In the genomic region with DNA sequence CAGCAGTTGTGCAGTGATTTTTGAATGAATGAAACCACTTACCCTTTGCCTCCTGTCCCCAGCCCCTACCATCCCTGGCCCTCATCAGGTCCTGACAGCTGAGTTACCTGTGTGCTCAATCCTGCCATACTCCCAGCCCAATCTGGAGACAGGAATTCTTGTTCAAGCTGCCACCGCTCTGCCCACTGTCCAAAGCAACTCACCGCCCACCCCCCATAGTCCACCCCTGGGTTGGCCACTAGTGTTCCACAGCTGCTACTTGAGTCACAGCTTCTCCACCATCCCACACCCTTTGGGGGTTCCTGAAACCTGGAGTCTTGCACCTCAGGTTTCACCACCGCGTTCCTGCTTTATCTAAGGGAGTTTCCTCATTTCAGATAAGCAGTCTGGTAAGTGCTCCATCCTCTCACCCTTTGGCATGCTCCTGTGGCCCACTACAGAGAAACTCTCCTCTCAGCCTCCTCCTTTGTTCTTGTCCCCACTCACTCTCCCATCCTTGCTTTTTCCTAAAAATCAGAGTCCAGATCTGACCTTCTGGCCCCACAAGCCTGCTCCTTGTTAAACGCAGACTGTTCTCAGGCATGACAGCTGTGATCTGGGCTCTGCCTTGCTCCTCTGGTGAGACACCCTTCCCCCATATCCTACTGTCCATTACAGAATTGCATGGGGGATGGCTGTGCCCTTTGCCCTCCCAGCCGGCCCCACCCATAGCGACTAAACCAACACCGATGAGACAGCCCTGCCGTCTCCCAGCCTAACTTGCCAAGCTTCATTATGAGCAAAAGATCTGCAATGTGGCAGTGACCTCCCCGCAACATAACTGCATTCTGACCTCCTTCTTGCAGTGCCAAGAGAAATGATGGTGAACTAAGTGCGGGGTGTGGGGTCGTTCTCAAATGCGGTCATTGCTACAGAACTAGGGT, we compare ENCODE assay signal across 1 cellular context.
TF ChIP-seq lines count a peak whose summit lies in the region.

No MANE protein-coding gene starts in this region.

TF ChIP-seq in HepG2, 621 proteins besides CTCF, POLR2A, EP300 and RAD21 (continues in another document):
- TF ChIP-seq ZNF225 (CRISPR knock-in tag; IDR thresholded peaks at IDR 0.05): no peak
- TF ChIP-seq, protein P1, sequence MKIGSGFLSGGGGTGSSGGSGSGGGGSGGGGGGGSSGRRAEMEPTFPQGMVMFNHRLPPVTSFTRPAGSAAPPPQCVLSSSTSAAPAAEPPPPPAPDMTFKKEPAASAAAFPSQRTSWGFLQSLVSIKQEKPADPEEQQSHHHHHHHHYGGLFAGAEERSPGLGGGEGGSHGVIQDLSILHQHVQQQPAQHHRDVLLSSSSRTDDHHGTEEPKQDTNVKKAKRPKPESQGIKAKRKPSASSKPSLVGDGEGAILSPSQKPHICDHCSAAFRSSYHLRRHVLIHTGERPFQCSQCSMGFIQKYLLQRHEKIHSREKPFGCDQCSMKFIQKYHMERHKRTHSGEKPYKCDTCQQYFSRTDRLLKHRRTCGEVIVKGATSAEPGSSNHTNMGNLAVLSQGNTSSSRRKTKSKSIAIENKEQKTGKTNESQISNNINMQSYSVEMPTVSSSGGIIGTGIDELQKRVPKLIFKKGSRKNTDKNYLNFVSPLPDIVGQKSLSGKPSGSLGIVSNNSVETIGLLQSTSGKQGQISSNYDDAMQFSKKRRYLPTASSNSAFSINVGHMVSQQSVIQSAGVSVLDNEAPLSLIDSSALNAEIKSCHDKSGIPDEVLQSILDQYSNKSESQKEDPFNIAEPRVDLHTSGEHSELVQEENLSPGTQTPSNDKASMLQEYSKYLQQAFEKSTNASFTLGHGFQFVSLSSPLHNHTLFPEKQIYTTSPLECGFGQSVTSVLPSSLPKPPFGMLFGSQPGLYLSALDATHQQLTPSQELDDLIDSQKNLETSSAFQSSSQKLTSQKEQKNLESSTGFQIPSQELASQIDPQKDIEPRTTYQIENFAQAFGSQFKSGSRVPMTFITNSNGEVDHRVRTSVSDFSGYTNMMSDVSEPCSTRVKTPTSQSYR (CRISPR knock-in tag; IDR thresholded peaks at IDR 0.05; ENCODE audit: borderline replicate concordance): peak; percentile 92
- no peak for TF ChIP-seq FOXM1 (CRISPR knock-in tag; IDR thresholded peaks at IDR 0.05)
- TF ChIP-seq ZNF331 (CRISPR knock-in tag; IDR thresholded peaks at IDR 0.05): 0 out of 2 replicates have a peak, but pooled peaks have one; percentile 16
- TF ChIP-seq ZNF124 (CRISPR knock-in tag; IDR thresholded peaks at IDR 0.05): peak; percentile 23; the same call in 1 of the 2 replicates
- no peak for TF ChIP-seq ZNF724P (CRISPR knock-in tag; IDR thresholded peaks at IDR 0.05; ENCODE audit: borderline replicate concordance)
- no peak for TF ChIP-seq ATF7 (IDR thresholded peaks at IDR 0.05)
- no peak for TF ChIP-seq ATF7 (CRISPR knock-in tag; IDR thresholded peaks at IDR 0.05)
- TF ChIP-seq NONO (IDR thresholded peaks at IDR 0.05): no peak
- TF ChIP-seq NONO (CRISPR knock-in tag; conservative IDR thresholded peaks at IDR 0.05): 0 out of 2 replicates have a peak, but pooled peaks have one; percentile 33
- no peak for TF ChIP-seq ZBED4 (CRISPR knock-in tag; IDR thresholded peaks at IDR 0.05; ENCODE audit: borderline replicate concordance)
- 0 out of 2 replicates have a peak, but pooled peaks have one; percentile 27 for TF ChIP-seq GATAD2A (CRISPR knock-in tag; IDR thresholded peaks at IDR 0.05)
- no peak for TF ChIP-seq ZNF567 (CRISPR knock-in tag; IDR thresholded peaks at IDR 0.05; ENCODE audit: borderline replicate concordance)
- no peak for TF ChIP-seq CREB1 (IDR thresholded peaks at IDR 0.05)
- no peak for TF ChIP-seq CREB1 (CRISPR knock-in tag; IDR thresholded peaks at IDR 0.05)
- TF ChIP-seq ZNF749 (CRISPR knock-in tag; IDR thresholded peaks at IDR 0.05; ENCODE audit: borderline replicate concordance): no peak
- 0 out of 2 replicates have a peak, but pooled peaks have one; percentile 36 for TF ChIP-seq DMAP1 (CRISPR knock-in tag; IDR thresholded peaks at IDR 0.05)
- TF ChIP-seq HNF4G (IDR thresholded peaks at IDR 0.05; ENCODE audit: borderline replicate concordance, low read depth, low read length): peak; percentile 81; the same call in 1 of the 2 replicates
- TF ChIP-seq HNF4G (CRISPR knock-in tag; IDR thresholded peaks at IDR 0.05; ENCODE audit: borderline replicate concordance, low read depth): no peak
- TF ChIP-seq CEBPG (CRISPR knock-in tag; IDR thresholded peaks at IDR 0.05): 0 out of 2 replicates have a peak, but pooled peaks have one; percentile 34
- no peak for TF ChIP-seq ZEB1 (IDR thresholded peaks at IDR 0.05; ENCODE audit: insufficient replicate concordance, low read depth)
- TF ChIP-seq WIZ (CRISPR knock-in tag; IDR thresholded peaks at IDR 0.05): no peak
- 0 out of 2 replicates have a peak, but pooled peaks have one; percentile 14 for TF ChIP-seq HOMEZ (CRISPR knock-in tag; IDR thresholded peaks at IDR 0.05; ENCODE audit: low read depth)
- no peak for TF ChIP-seq ZC3H4 (CRISPR knock-in tag; IDR thresholded peaks at IDR 0.05; ENCODE audit: borderline replicate concordance)
- no peak for TF ChIP-seq LCORL (IDR thresholded peaks at IDR 0.05)
- TF ChIP-seq LCORL (CRISPR knock-in tag; IDR thresholded peaks at IDR 0.05): 0 out of 2 replicates have a peak, but pooled peaks have one; percentile 23
- no peak for TF ChIP-seq SIX4 (CRISPR knock-in tag; IDR thresholded peaks at IDR 0.05)
- TF ChIP-seq NR2F1 (CRISPR knock-in tag; IDR thresholded peaks at IDR 0.05): peak; percentile 62 to 83; a peak in 3 of 4 replicates
- peak; percentile 63 for TF ChIP-seq SKI (IDR thresholded peaks at IDR 0.05; ENCODE audit: partially characterized antibody)
- peak; percentile 51; the same call in 1 of the 2 replicates for TF ChIP-seq RXRA (CRISPR knock-in tag; IDR thresholded peaks at IDR 0.05)
- TF ChIP-seq ZNF121 (CRISPR knock-in tag; IDR thresholded peaks at IDR 0.05): peak; percentile 88
- TF ChIP-seq NFRKB (IDR thresholded peaks at IDR 0.05): no peak
- TF ChIP-seq SP1 (IDR thresholded peaks at IDR 0.05): no peak
- peak; percentile 25; the same call in 1 of the 2 replicates for TF ChIP-seq SP1 (CRISPR knock-in tag; IDR thresholded peaks at IDR 0.05)
- TF ChIP-seq PPARG (CRISPR knock-in tag; conservative IDR thresholded peaks at IDR 0.05): peak; percentile 46; the same call in 1 of the 2 replicates
- TF ChIP-seq ZFP62 (CRISPR knock-in tag; IDR thresholded peaks at IDR 0.05): no peak
- peak; percentile 84 for TF ChIP-seq NR2F6 (IDR thresholded peaks at IDR 0.05)
- peak; percentile 88 for TF ChIP-seq NR2F6 (CRISPR knock-in tag; IDR thresholded peaks at IDR 0.05)
- TF ChIP-seq RFXAP (CRISPR knock-in tag; IDR thresholded peaks at IDR 0.05; ENCODE audit: borderline replicate concordance): no peak
- TF ChIP-seq BCL6 (CRISPR knock-in tag; IDR thresholded peaks at IDR 0.05): peak; percentile 34; the same call in 1 of the 2 replicates
- no peak for TF ChIP-seq ZSCAN20 (CRISPR knock-in tag; IDR thresholded peaks at IDR 0.05; ENCODE audit: borderline replicate concordance)
- TF ChIP-seq, protein P2, sequence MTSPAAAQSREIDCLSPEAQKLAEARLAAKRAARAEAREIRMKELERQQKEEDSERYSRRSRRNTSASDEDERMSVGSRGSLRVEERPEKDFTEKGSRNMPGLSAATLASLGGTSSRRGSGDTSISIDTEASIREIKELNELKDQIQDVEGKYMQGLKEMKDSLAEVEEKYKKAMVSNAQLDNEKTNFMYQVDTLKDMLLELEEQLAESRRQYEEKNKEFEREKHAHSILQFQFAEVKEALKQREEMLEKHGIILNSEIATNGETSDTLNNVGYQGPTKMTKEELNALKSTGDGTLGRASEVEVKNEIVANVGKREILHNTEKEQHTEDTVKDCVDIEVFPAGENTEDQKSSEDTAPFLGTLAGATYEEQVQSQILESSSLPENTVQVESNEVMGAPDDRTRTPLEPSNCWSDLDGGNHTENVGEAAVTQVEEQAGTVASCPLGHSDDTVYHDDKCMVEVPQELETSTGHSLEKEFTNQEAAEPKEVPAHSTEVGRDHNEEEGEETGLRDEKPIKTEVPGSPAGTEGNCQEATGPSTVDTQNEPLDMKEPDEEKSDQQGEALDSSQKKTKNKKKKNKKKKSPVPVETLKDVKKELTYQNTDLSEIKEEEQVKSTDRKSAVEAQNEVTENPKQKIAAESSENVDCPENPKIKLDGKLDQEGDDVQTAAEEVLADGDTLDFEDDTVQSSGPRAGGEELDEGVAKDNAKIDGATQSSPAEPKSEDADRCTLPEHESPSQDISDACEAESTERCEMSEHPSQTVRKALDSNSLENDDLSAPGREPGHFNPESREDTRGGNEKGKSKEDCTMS (CRISPR knock-in tag; conservative IDR thresholded peaks at IDR 0.05): no peak
- TF ChIP-seq, protein P3, sequence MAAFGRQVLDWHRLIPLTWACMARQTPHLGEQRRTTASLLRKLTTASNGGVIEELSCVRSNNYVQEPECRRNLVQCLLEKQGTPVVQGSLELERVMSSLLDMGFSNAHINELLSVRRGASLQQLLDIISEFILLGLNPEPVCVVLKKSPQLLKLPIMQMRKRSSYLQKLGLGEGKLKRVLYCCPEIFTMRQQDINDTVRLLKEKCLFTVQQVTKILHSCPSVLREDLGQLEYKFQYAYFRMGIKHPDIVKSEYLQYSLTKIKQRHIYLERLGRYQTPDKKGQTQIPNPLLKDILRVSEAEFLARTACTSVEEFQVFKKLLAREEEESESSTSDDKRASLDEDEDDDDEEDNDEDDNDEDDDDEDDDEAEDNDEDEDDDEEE (CRISPR knock-in tag; IDR thresholded peaks at IDR 0.05): 0 out of 2 replicates have a peak, but pooled peaks have one; percentile 38
- no peak for TF ChIP-seq SRSF1 (optimal IDR thresholded peaks at IDR 0.05; ENCODE audit: low read depth, low read length)
- no peak for TF ChIP-seq ZNF501 (CRISPR knock-in tag; IDR thresholded peaks at IDR 0.05)
- TF ChIP-seq MBNL3 (CRISPR knock-in tag; conservative IDR thresholded peaks at IDR 0.05): no peak
- no peak for TF ChIP-seq PHF21A (CRISPR knock-in tag; IDR thresholded peaks at IDR 0.05)
- no peak for TF ChIP-seq ZNF598 (CRISPR knock-in tag; IDR thresholded peaks at IDR 0.05; ENCODE audit: borderline replicate concordance)
- TF ChIP-seq, protein P4, sequence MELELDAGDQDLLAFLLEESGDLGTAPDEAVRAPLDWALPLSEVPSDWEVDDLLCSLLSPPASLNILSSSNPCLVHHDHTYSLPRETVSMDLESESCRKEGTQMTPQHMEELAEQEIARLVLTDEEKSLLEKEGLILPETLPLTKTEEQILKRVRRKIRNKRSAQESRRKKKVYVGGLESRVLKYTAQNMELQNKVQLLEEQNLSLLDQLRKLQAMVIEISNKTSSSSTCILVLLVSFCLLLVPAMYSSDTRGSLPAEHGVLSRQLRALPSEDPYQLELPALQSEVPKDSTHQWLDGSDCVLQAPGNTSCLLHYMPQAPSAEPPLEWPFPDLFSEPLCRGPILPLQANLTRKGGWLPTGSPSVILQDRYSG (CRISPR knock-in tag; IDR thresholded peaks at IDR 0.05): no peak
- peak; percentile 84 for TF ChIP-seq HNF4A (CRISPR knock-in tag; IDR thresholded peaks at IDR 0.05)
